In the genomic region with DNA sequence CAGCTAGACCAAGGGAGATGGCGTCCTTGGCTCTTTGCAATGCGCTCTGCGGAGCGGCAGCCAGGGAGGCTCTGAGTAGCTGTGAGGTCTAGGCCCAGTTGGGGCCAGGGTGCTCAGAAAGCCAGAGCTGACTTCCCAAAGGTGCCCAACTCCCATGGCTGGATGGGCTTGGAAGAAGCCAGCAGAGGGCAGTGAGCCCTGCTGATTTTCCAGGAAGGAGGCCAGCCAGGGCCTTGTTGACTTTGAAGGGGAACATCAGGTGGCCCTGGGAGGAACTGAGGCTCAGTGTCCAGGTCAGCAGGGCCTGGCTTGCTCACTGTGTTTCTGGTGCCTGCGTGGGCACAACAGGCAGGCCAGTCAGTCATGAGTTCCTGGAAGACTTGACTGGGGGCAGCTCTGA, we compare ENCODE assay signal across 2 cellular contexts.
TF ChIP-seq lines count a peak whose summit lies in the region.

No MANE protein-coding gene starts in this region.

TF ChIP-seq in GM23338, 12 proteins besides CTCF, POLR2A, EP300 and RAD21 (continued from another document):
- TF ChIP-seq, protein P1, sequence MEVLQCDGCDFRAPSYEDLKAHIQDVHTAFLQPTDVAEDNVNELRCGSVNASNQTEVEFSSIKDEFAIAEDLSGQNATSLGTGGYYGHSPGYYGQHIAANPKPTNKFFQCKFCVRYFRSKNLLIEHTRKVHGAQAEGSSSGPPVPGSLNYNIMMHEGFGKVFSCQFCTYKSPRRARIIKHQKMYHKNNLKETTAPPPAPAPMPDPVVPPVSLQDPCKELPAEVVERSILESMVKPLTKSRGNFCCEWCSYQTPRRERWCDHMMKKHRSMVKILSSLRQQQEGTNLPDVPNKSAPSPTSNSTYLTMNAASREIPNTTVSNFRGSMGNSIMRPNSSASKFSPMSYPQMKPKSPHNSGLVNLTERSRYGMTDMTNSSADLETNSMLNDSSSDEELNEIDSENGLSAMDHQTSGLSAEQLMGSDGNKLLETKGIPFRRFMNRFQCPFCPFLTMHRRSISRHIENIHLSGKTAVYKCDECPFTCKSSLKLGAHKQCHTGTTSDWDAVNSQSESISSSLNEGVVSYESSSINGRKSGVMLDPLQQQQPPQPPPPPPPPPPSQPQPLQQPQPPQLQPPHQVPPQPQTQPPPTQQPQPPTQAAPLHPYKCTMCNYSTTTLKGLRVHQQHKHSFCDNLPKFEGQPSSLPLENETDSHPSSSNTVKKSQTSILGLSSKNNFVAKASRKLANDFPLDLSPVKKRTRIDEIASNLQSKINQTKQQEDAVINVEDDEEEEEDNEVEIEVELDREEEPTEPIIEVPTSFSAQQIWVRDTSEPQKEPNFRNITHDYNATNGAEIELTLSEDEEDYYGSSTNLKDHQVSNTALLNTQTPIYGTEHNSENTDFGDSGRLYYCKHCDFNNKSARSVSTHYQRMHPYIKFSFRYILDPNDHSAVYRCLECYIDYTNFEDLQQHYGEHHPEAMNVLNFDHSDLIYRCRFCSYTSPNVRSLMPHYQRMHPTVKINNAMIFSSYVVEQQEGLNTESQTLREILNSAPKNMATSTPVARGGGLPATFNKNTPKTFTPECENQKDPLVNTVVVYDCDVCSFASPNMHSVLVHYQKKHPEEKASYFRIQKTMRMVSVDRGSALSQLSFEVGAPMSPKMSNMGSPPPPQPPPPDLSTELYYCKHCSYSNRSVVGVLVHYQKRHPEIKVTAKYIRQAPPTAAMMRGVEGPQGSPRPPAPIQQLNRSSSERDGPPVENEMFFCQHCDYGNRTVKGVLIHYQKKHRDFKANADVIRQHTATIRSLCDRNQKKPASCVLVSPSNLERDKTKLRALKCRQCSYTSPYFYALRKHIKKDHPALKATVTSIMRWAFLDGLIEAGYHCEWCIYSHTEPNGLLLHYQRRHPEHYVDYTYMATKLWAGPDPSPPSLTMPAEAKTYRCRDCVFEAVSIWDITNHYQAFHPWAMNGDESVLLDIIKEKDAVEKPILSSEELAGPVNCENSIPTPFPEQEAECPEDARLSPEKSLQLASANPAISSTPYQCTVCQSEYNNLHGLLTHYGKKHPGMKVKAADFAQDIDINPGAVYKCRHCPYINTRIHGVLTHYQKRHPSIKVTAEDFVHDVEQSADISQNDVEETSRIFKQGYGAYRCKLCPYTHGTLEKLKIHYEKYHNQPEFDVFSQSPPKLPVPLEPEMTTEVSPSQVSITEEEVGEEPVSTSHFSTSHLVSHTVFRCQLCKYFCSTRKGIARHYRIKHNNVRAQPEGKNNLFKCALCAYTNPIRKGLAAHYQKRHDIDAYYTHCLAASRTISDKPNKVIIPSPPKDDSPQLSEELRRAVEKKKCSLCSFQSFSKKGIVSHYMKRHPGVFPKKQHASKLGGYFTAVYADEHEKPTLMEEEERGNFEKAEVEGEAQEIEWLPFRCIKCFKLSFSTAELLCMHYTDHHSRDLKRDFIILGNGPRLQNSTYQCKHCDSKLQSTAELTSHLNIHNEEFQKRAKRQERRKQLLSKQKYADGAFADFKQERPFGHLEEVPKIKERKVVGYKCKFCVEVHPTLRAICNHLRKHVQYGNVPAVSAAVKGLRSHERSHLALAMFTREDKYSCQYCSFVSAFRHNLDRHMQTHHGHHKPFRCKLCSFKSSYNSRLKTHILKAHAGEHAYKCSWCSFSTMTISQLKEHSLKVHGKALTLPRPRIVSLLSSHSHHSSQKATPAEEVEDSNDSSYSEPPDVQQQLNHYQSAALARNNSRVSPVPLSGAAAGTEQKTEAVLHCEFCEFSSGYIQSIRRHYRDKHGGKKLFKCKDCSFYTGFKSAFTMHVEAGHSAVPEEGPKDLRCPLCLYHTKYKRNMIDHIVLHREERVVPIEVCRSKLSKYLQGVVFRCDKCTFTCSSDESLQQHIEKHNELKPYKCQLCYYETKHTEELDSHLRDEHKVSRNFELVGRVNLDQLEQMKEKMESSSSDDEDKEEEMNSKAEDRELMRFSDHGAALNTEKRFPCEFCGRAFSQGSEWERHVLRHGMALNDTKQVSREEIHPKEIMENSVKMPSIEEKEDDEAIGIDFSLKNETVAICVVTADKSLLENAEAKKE (CRISPR knock-in tag; IDR thresholded peaks at IDR 0.05): no peak
- no peak for TF ChIP-seq NANOG (IDR thresholded peaks at IDR 0.05; ENCODE audit: borderline replicate concordance)
- no peak for TF ChIP-seq EZH2phosphoT487 (IDR thresholded peaks at IDR 0.05; ENCODE audit: unreplicated experiment)
- TF ChIP-seq EZH2 (IDR thresholded peaks at IDR 0.05; ENCODE audit: low read depth, unreplicated experiment): no peak
- TF ChIP-seq POLR2AphosphoS5 (IDR thresholded peaks at IDR 0.05; ENCODE audit: low read depth): no peak
- TF ChIP-seq CREB1 (CRISPR knock-in tag; IDR thresholded peaks at IDR 0.05; ENCODE audit: low read depth): no peak
- TF ChIP-seq REST (IDR thresholded peaks at IDR 0.05; ENCODE audit: unreplicated experiment): no peak

TF ChIP-seq in K562, 482 proteins besides CTCF, POLR2A, EP300 and RAD21 (continued from another document):
- TF ChIP-seq CHD1 (IDR thresholded peaks at IDR 0.05; ENCODE audit: low read length): no peak
